Comparison of ENCODE assay signal across 8 cellular contexts in the genomic region with DNA sequence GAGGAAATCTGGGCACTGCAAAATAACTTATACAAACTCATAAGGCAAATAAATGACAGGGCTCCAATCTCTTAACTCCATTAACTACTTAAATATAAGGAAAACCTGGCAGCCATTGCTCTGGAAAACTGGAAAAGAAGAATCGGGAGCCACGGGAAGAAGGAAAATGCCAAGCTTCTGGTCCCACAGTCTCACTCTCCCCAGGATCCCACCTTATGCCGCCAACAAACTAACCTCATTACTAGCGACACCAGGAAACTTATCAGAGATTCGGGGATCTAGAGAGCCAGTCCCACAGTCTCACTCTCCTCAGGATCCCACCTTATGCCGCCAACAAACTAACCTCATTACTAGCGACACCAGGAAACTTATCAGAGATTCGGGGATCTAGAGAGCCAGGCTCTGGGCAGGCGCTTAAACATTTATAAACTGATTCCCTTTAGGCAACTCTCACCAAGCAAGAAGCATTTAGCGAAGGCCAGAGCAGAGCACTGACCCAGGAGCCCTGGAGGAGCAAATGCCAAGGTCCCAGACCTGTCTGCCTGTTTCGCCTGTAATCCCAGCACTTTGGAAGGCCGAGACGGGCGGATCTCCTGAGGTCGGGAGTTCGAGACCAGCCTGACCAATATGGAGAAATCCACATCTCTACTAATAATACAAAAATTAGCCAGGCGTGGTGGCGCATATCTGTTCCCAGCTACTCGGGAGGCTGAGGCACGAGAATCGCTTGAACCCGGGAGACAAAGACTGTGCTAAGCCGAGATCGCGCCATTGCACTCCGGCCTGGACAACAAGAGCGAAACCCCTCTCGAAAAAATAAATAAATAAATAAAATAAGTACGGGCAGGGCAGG. TPM values are rescaled to one million over a fixed set of nuclear protein-coding genes. Genes with fewer than 3 reads are reported as not detected.
DNase-seq lines count a peak whose midpoint lies in the region; ATAC-seq and TF ChIP-seq lines count a peak whose summit lies in the region.

No MANE protein-coding gene starts in this region.

- H3K4me3 ChIP-seq in Caco-2 (ENCODE audit: low read depth, low read length): peak overlapping the region; percentile 80
- peak overlapping the region; percentile 92 for H3K4me3 ChIP-seq in Jurkat, Clone E6-1 (ENCODE audit: low read length)
- H3K4me3 ChIP-seq in mammary epithelial cell (replicated peaks in 1 of 3; ENCODE audit: insufficient read depth in 1 of 3, low read depth in 2 of 3, low read length in 3 of 3): peak overlapping the region; percentile 87 to 99 (median 99)
- peak overlapping the region; percentile 51 for H3K4me3 ChIP-seq in mucosa of stomach (ENCODE audit: low read length)

- H3K9ac ChIP-seq in mammary epithelial cell (ENCODE audit: insufficient read depth, low read length): peak overlapping the region; percentile 99
- peak overlapping the region; percentile 89 for H3K9ac ChIP-seq in mucosa of stomach (ENCODE audit: low read length)

- peaks cover 18% of the 10 kb centered on the region for H3K36me3 Mint-ChIP-seq in Caco-2 (ENCODE audit: insufficient read depth, unreplicated experiment)

- no peaks in the 10 kb centered on the region for H3K9me3 Mint-ChIP-seq in Caco-2 (ENCODE audit: unreplicated experiment)

- H3K27me3 Mint-ChIP-seq in Caco-2 (ENCODE audit: insufficient read depth, unreplicated experiment): no peaks in the 10 kb centered on the region

- H3K27me3 ChIP-seq in Caco-2 (replicated peaks; ENCODE audit: control insufficient read depth, insufficient read depth, low read length) (no peaks in the 10 kb centered on the region), mammary epithelial cell (ENCODE audit: insufficient read depth, low read length) (peaks cover 2% of the 10 kb centered on the region), mucosa of stomach (ENCODE audit: control insufficient read depth, insufficient read depth, low read length) (peaks cover 9% of the 10 kb centered on the region)

- H4K20me1 ChIP-seq in mammary epithelial cell (ENCODE audit: insufficient read depth, low read length): no peaks in the 10 kb centered on the region

- H3K4me2 ChIP-seq in mammary epithelial cell (ENCODE audit: insufficient read depth, low read depth, low read length): peak overlapping the region; percentile 78

- H3K4me1 ChIP-seq in Caco-2 (peaks cover 7% of the 10 kb centered on the region; the same call in 1 of the 2 replicates), mammary epithelial cell (ENCODE audit: insufficient read depth, low read length) (peaks cover 14% of the 10 kb centered on the region), mucosa of stomach (ENCODE audit: control insufficient read depth, insufficient read depth, low read length) (no peaks in the 10 kb centered on the region)

- peak overlapping the region; percentile 96 for H2AFZ ChIP-seq in mammary epithelial cell (ENCODE audit: low read depth, low read length)

- DNase-seq in Caco-2 (peak in 1 of 2 experiments; percentile 1), mammary epithelial cell (no peak), SK-N-DZ (ENCODE audit: low spot score) (no peak), middle frontal gyrus (ENCODE audit: extremely low spot score, low spot score) (no peak), NCI-H128 (lab: John Stamatoyannopoulos, UW; ENCODE audit: unreplicated experiment) (no peak)
- no peak for DNase-seq in Jurkat, Clone E6-1 (ENCODE audit: low read depth, low spot score)

- dilution Hi-C loops in mammary epithelial cell (cut with HindIII; ENCODE audit: low sequenced_read_pairs): no loop called here

- peak overlapping the region; percentile 98 for H3K4me3 Mint-ChIP-seq in Caco-2 (ENCODE audit: unreplicated experiment)

- WGBS in mammary epithelial cell (ENCODE audit: low coverage, missing lambda C conversion rate): 16% methylated on average over 19 of the region's 29 CpGs

- intact Hi-C loops in Caco-2 (cut with micrococcal nuclease; ENCODE audit: unreplicated experiment): loop anchor here (5.0 kb wide), 1 partner anchor 77 kb away; a partner anchor contains a TSS
- intact Hi-C loops in mammary epithelial cell (cut with micrococcal nuclease): loop anchor here (1.0 to 2.0 kb wide), 3 partner anchors 68 to 134 kb away; a partner anchor contains a TSS

- H3K27ac ChIP-seq in mammary epithelial cell (ENCODE audit: insufficient read depth, low read depth, low read length): peak overlapping the region; percentile 98

- H3K9me3 ChIP-seq in Caco-2 (no peaks in the 10 kb centered on the region), mammary epithelial cell (replicated peaks; ENCODE audit: insufficient read depth, low read length) (no peaks in the 10 kb centered on the region), mucosa of stomach (ENCODE audit: control insufficient read depth, low read length) (no peaks in the 10 kb centered on the region)

- H3K36me3 ChIP-seq in Caco-2 (ENCODE audit: control insufficient read depth, insufficient read depth, low read length) (no peaks in the 10 kb centered on the region), mammary epithelial cell (ENCODE audit: insufficient read depth, low read length) (peaks cover 6% of the 10 kb centered on the region), mucosa of stomach (ENCODE audit: control insufficient read depth, insufficient read depth, low read length) (no peaks in the 10 kb centered on the region)

- TF ChIP-seq CTCF in Caco-2 (IDR thresholded peaks at IDR 0.05; ENCODE audit: insufficient read depth in 1 of 2, low read depth in 1 of 2, low read length in 1 of 2, severe bottlenecking in 1 of 2, unreplicated experiment in 1 of 2) (no peak), mammary epithelial cell (conservative IDR thresholded peaks at IDR 0.05 in 1 of 2, IDR thresholded peaks at IDR 0.05 in 1 of 2; ENCODE audit: extremely low read depth in 1 of 2, insufficient read depth in 1 of 2, low read depth in 1 of 2, low read length in 2 of 2) (no peak)

- ATAC-seq in HG02852 (IDR thresholded peaks at IDR 0.05; ENCODE audit: unreplicated experiment): no peak

- CTCF ChIA-PET in Caco-2 (lab: Charles Lee) (no interaction called here), mammary epithelial cell (lab: Charles Lee; ENCODE audit: low non-redundant PET) (no interaction called here)

- POLR2A ChIA-PET in Caco-2 (lab: Charles Lee): no interaction called here

- peaks cover 55% of the 10 kb centered on the region for H3K79me2 ChIP-seq in mammary epithelial cell (ENCODE audit: insufficient read depth, low read length)

- H3K27ac Mint-ChIP-seq in Caco-2 (ENCODE audit: unreplicated experiment): peak overlapping the region; percentile 98

- peaks cover 6% of the 10 kb centered on the region for H3K4me1 Mint-ChIP-seq in Caco-2 (ENCODE audit: low read depth, unreplicated experiment)

- in situ Hi-C loops in mammary epithelial cell (cut with MboI; ENCODE audit: low sequenced_read_pairs in 2 of 2): no loop called here

- BruUV-seq in Caco-2 (replicated peaks; lab: Mats Ljungman, UMichigan) (TSS peak; percentile 42), mammary epithelial cell (replicated peaks; lab: Mats Ljungman, UMichigan) (TSS peak; percentile 33)

RNA-seq across cellular contexts. Expression of a gene that starts 0.7 kb away (rescaled TPM):
- total RNA-seq in Caco-2 (2022) (59.9 and 66.3 TPM in 2 replicates), mammary epithelial cell (10 to 100 TPM; 24.3 to 82.1 TPM)
- polyA plus RNA-seq in Jurkat, Clone E6-1 (2012; ENCODE audit: insufficient read depth, insufficient read length): 94.9 TPM
- 76.3 TPM for polyA plus RNA-seq in mammary epithelial cell
- polyA minus RNA-seq in mammary epithelial cell: 164 TPM
- 49.4 and 49.5 TPM in 2 replicates for polyA plus RNA-seq in SK-N-DZ (2014; cell fraction: cytosol; rRNA removed)
- 19.3 and 30.8 TPM in 2 replicates for polyA plus RNA-seq in SK-N-DZ (2014; cell fraction: nucleus; rRNA removed)
